In genomic region chr10:119669331-119669730, GRCh38 we compare ENCODE assay signal across 20 cellular contexts. TPM values are rescaled to one million over a fixed set of nuclear protein-coding genes. Genes with fewer than 3 reads are reported as not detected.
DNase-seq lines count a peak whose midpoint lies in the region; ATAC-seq, FAIRE-seq and TF ChIP-seq lines count a peak whose summit lies in the region.
"Had no signal": no experiment of that assay in that cellular context is flagged by ENCODE, and none has a peak within 500 bp of the region (broad histone marks: within the 10 kb centered on the region; RNA-seq: fewer than 3 reads in every experiment).

No MANE protein-coding gene starts in this region.

- H3K36me3 ChIP-seq in RWPE2 (ENCODE audit: low read depth), result peaks cover 58% of the 10 kb centered on the region
- peaks cover 34 to 51% of the 10 kb centered on the region in 2 experiments for H3K36me3 ChIP-seq in keratinocyte (ENCODE audit: control insufficient read depth in 2 of 2, extremely low read depth in 1 of 2, insufficient read depth in 2 of 2, low read length in 2 of 2)
- H3K36me3 ChIP-seq in subcutaneous abdominal adipose tissue (ENCODE audit: control insufficient read depth in 5 of 5, insufficient read depth in 5 of 5, low read length in 5 of 5), result peaks cover 8 to 55% (median 47%) of the 10 kb centered on the region in 5 donors
- H3K36me3 ChIP-seq in CD4-positive, alpha-beta memory T cell (ENCODE audit: insufficient read depth, low read length), result peaks cover 42% of the 10 kb centered on the region

- H3K9ac ChIP-seq in keratinocyte (ENCODE audit: control insufficient read depth, extremely low read depth, insufficient read depth, low read length) (peak overlapping the region; percentile 48), subcutaneous abdominal adipose tissue (ENCODE audit: low read length in 5 of 5) (peak overlapping the region in 1 of 5 donors; percentile 4)

- H3K36me3 Mint-ChIP-seq in activated naive CD4-positive, alpha-beta T cell treated with anti-CD3 and anti-CD28 coated beads, Interleukin-2, amount 50 U/mL, for 72 hours, result peaks cover 9 to 12% of the 10 kb centered on the region in 2 donors
- peaks cover 32 to 53% of the 10 kb centered on the region in 2 donors for H3K36me3 Mint-ChIP-seq in CD4-positive, alpha-beta memory T cell

- H3K27ac Mint-ChIP-seq in activated naive CD4-positive, alpha-beta T cell treated with anti-CD3 and anti-CD28 coated beads, Interleukin-2, amount 50 U/mL, for 72 hours, result peak overlapping the region; percentile 65 to 82
- peak overlapping the region in 3 of 7 donors; percentile 19 to 86 (median 56) for H3K27ac Mint-ChIP-seq in CD4-positive, alpha-beta memory T cell
- H3K27ac Mint-ChIP-seq: activated CD4-positive, alpha-beta T cell treated with anti-CD3 and anti-CD28 coated beads, Interleukin-2, amount 10 ng/mL, durations not matched to agents 7 days and 5 days had no signal

- no peak for ATAC-seq in activated naive CD4-positive, alpha-beta T cell treated with anti-CD3 and anti-CD28 coated beads, Interleukin-2, amount 50 U/mL, for 72 hours
- no peak for ATAC-seq in RWPE2 (ENCODE audit: low read depth)

- intact Hi-C loops in CD4-positive, alpha-beta memory T cell (cut with micrococcal nuclease), result no loop called here

- CTCF ChIA-PET in CD4-positive, alpha-beta memory T cell (lab: Charles Lee; ENCODE audit: partially characterized antibody), result interaction anchor here (1.9 kb wide), 2 partner anchors 14 to 18 kb away, joined by 5 to 7 read pairs; no protein-coding TSS in a partner anchor

- peaks cover 5% of the 10 kb centered on the region for H4K20me1 ChIP-seq in keratinocyte (ENCODE audit: control insufficient read depth, extremely low read depth, insufficient read depth, low read length)

- no peaks in the 10 kb centered on the region for H3K9me3 Mint-ChIP-seq in activated naive CD4-positive, alpha-beta T cell treated with anti-CD3 and anti-CD28 coated beads, Interleukin-2, amount 50 U/mL, for 72 hours
- no peaks in the 10 kb centered on the region for H3K9me3 Mint-ChIP-seq in CD4-positive, alpha-beta memory T cell
- H3K9me3 Mint-ChIP-seq: activated CD4-positive, alpha-beta T cell treated with anti-CD3 and anti-CD28 coated beads, Interleukin-2, amount 10 ng/mL, durations not matched to agents 7 days and 5 days; T-helper 1 cell treated with Interleukin-12 subunit alpha and Interleukin-12 subunit beta and Interleukin-4 antibody, amounts not matched to agents 30 μg/mL and 1 μg/mL, for 36 hours had no signal

- dilution Hi-C loops in keratinocyte (cut with MboI; ENCODE audit: extremely low pct_ligation_motif_present, low sequenced_read_pairs), result no loop called here

- peaks cover 8% of the 10 kb centered on the region for H3K9me1 ChIP-seq in keratinocyte (ENCODE audit: control insufficient read depth, extremely low read depth, insufficient read depth, low read length)

- peak overlapping the region; percentile 52 for H3K4me2 ChIP-seq in keratinocyte (ENCODE audit: control insufficient read depth, extremely low read depth, insufficient read depth, low read depth, low read length)

- no peak for FAIRE-seq in keratinocyte (lab: Jason Lieb, UNC)
- FAIRE-seq: A204.1, D721Med had no signal

- H3K27ac ChIP-seq in RWPE2 (ENCODE audit: poor library complexity, severe bottlenecking) (peak overlapping the region; percentile 100), keratinocyte (ENCODE audit: control insufficient read depth, insufficient read depth, low read length) (peak overlapping the region; percentile 50), subcutaneous abdominal adipose tissue (ENCODE audit: low read depth, low read length) (peak overlapping the region; percentile 83)
- no peak overlapping the region for H3K27ac ChIP-seq in CD4-positive, alpha-beta memory T cell (ENCODE audit: low read depth, low read length)
- H3K27ac ChIP-seq: vagina had no signal

- POLR2A ChIA-PET in CD4-positive, alpha-beta memory T cell (lab: Charles Lee; ENCODE audit: partially characterized antibody), result no interaction called here

- H3K27me3 ChIP-seq in RWPE2 (ENCODE audit: insufficient read depth, poor library complexity, severe bottlenecking) (no peaks in the 10 kb centered on the region), keratinocyte (ENCODE audit: control insufficient read depth, extremely low read depth, insufficient read depth, low read length) (no peaks in the 10 kb centered on the region), subcutaneous abdominal adipose tissue (ENCODE audit: control insufficient read depth in 5 of 5, insufficient read depth in 4 of 5, low read length in 5 of 5) (no peaks in the 10 kb centered on the region)
- no peaks in the 10 kb centered on the region for H3K27me3 ChIP-seq in CD4-positive, alpha-beta memory T cell (ENCODE audit: insufficient read depth, low read length)
- H3K27me3 ChIP-seq: adrenal gland, BE2C, vagina had no signal

- H3K4me3 Mint-ChIP-seq in CD4-positive, alpha-beta memory T cell, result no peak overlapping the region
- H3K4me3 Mint-ChIP-seq: activated CD4-positive, alpha-beta T cell treated with anti-CD3 and anti-CD28 coated beads, Interleukin-2, amount 10 ng/mL, durations not matched to agents 7 days and 5 days; T-helper 1 cell treated with Interleukin-12 subunit alpha and Interleukin-12 subunit beta and Interleukin-4 antibody, amounts not matched to agents 30 μg/mL and 1 μg/mL, for 36 hours had no signal

- DNase-seq in activated naive CD4-positive, alpha-beta T cell treated with anti-CD3 and anti-CD28 coated beads, Interleukin-2, amount 50 U/mL, for 72 hours (ENCODE audit: low spot score in 2 of 2), result no peak
- DNase-seq in activated naive CD4-positive, alpha-beta T cell treated with Interleukin-2 at 50 U/mL for 16 hours, result no peak
- DNase-seq in RWPE2 (ENCODE audit: low spot score) (no peak), keratinocyte (ENCODE audit: low read depth, low spot score) (no peak), SW 1271 (lab: John Stamatoyannopoulos, UW) (no peak), GM20000 (ENCODE audit: low spot score) (no peak)
- no peak for DNase-seq in CD4-positive, alpha-beta memory T cell
- DNase-seq: activated CD4-positive, alpha-beta T cell treated with anti-CD3 and anti-CD28 coated beads, Interleukin-2, amount 10 ng/mL, durations not matched to agents 7 days and 5 days; adrenal gland; BE2C; foreskin melanocyte; midbrain; NCI-H1105; SHP77; stimulated activated CD8-positive, alpha-beta memory T cell treated with anti-CD3 and anti-CD28 coated beads, Interleukin-4, amount 100 ng/mL, for 48 hours had no signal

- no peaks in the 10 kb centered on the region for H3K27me3 Mint-ChIP-seq in CD4-positive, alpha-beta memory T cell
- H3K27me3 Mint-ChIP-seq: activated CD4-positive, alpha-beta T cell treated with anti-CD3 and anti-CD28 coated beads, Interleukin-2, amount 10 ng/mL, durations not matched to agents 7 days and 5 days had no signal

- peaks cover 67% of the 10 kb centered on the region for H3K4me1 ChIP-seq in RWPE2 (ENCODE audit: insufficient read depth, poor library complexity, severe bottlenecking)
- H3K4me1 ChIP-seq in keratinocyte (ENCODE audit: control insufficient read depth, extremely low read depth, insufficient read depth, low read length), result peaks cover 72% of the 10 kb centered on the region
- H3K4me1 ChIP-seq in subcutaneous abdominal adipose tissue (ENCODE audit: control insufficient read depth in 5 of 5, insufficient read depth in 5 of 5, low read length in 5 of 5), result peaks cover 19 to 51% (median 48%) of the 10 kb centered on the region in 5 donors
- H3K4me1 ChIP-seq in CD4-positive, alpha-beta memory T cell (ENCODE audit: insufficient read depth, low read length), result peaks cover 15% of the 10 kb centered on the region

- no peak for TF ChIP-seq CTCF in RWPE2 (IDR thresholded peaks at IDR 0.05; ENCODE audit: poor library complexity, severe bottlenecking)
- TF ChIP-seq CTCF in keratinocyte (optimal IDR thresholded peaks at IDR 0.05 in 1 of 3, IDR thresholded peaks at IDR 0.05 in 1 of 3, conservative IDR thresholded peaks at IDR 0.05 in 1 of 3; ENCODE audit: extremely low read depth in 1 of 3, insufficient read depth in 2 of 3, low read length in 3 of 3), result no peak
- no peak for TF ChIP-seq CTCF in GM20000 (IDR thresholded peaks at IDR 0.05; ENCODE audit: extremely low read depth, missing control alignments)

- H3K4me3 ChIP-seq in RWPE2 (ENCODE audit: severe bottlenecking), result no peak overlapping the region
- peak overlapping the region in 1 of 3 experiments; percentile 7 for H3K4me3 ChIP-seq in keratinocyte (ENCODE audit: control insufficient read depth in 2 of 3, extremely low read depth in 1 of 3, insufficient read depth in 2 of 3, low read depth in 1 of 3, low read length in 3 of 3)
- no peak overlapping the region for H3K4me3 ChIP-seq in subcutaneous abdominal adipose tissue (ENCODE audit: low read depth in 1 of 5, low read length in 5 of 5)
- no peak overlapping the region for H3K4me3 ChIP-seq in CD4-positive, alpha-beta memory T cell (ENCODE audit: low read length in 2 of 2)
- H3K4me3 ChIP-seq: adrenal gland, vagina had no signal

- peaks cover 16 to 54% (median 22%) of the 10 kb centered on the region in 4 donors for H3K4me1 Mint-ChIP-seq in CD4-positive, alpha-beta memory T cell

- no peak overlapping the region for H2AFZ ChIP-seq in keratinocyte (ENCODE audit: control insufficient read depth, low read length)

- H3K79me2 ChIP-seq in keratinocyte (ENCODE audit: control insufficient read depth, insufficient read depth, low read length), result peaks cover 80% of the 10 kb centered on the region

- H3K9me3 ChIP-seq in RWPE2 (ENCODE audit: severe bottlenecking) (no peaks in the 10 kb centered on the region), keratinocyte (ENCODE audit: control insufficient read depth, low read depth, low read length) (no peaks in the 10 kb centered on the region), subcutaneous abdominal adipose tissue (ENCODE audit: control insufficient read depth in 5 of 5, low read length in 5 of 5) (no peaks in the 10 kb centered on the region)
- H3K9me3 ChIP-seq in CD4-positive, alpha-beta memory T cell (ENCODE audit: control insufficient read depth in 1 of 2, low read length in 2 of 2), result no peaks in the 10 kb centered on the region
- H3K9me3 ChIP-seq: adrenal gland, BE2C, vagina had no signal

RNA-seq across cellular contexts. Expression of gene BAG3, which starts 18.2 kb away (rescaled TPM):
- total RNA-seq in activated naive CD4-positive, alpha-beta T cell treated with anti-CD3 and anti-CD28 coated beads, Interleukin-2, amount 50 U/mL, for 72 hours, result 10 to 100 TPM; 25.5 to 31.9 TPM
- polyA plus RNA-seq in keratinocyte, result 15.2 to 84.7 TPM (median 26.2 TPM) in 3 replicates
- 419 TPM for polyA plus RNA-seq in keratinocyte (2011; ENCODE audit: low read depth)
- polyA plus RNA-seq in keratinocyte (2011; cell fraction: cytosol; rRNA removed), result 51.0 and 71.3 TPM in 2 replicates
- 98.1 and 123 TPM in 2 replicates for polyA plus RNA-seq in keratinocyte (2011; cell fraction: nucleus; rRNA removed)
- 152 and 176 TPM in 2 replicates for polyA plus RNA-seq in keratinocyte (2012; ENCODE audit: low replicate concordance)
- polyA minus RNA-seq in keratinocyte, result 14.0 to 96.2 TPM (median 28.4 TPM) in 3 replicates
- polyA minus RNA-seq in keratinocyte (2011; cell fraction: cytosol; rRNA and poly(A)+ RNA removed), result 65.0 TPM
- 43.2 and 64.7 TPM in 2 replicates for polyA minus RNA-seq in keratinocyte (2011; cell fraction: nucleus; rRNA and poly(A)+ RNA removed)
- total RNA-seq in CD4-positive, alpha-beta memory T cell, result 10 to 100 TPM; 20.8 to 21.6 TPM
- polyA plus RNA-seq in CD4-positive, alpha-beta memory T cell, result 10 to 100 TPM in 1 of 2 donors, 1 to 10 TPM in 1; 8.5 to 27.3 TPM

RNA-seq across cellular contexts. Expression of gene INPP5F, which starts 56.5 kb away (rescaled TPM):
- total RNA-seq in activated naive CD4-positive, alpha-beta T cell treated with anti-CD3 and anti-CD28 coated beads, Interleukin-2, amount 50 U/mL, for 72 hours, result 10 to 100 TPM; 23.0 to 27.3 TPM
- polyA plus RNA-seq in keratinocyte, result 12.1 to 21.1 TPM (median 20.2 TPM) in 3 replicates
- 8.3 TPM for polyA plus RNA-seq in keratinocyte (2011; ENCODE audit: low read depth)
- 11.9 and 17.5 TPM in 2 replicates for polyA plus RNA-seq in keratinocyte (2011; cell fraction: cytosol; rRNA removed)
- polyA plus RNA-seq in keratinocyte (2011; cell fraction: nucleus; rRNA removed), result 21.4 and 25.6 TPM in 2 replicates
- 7.6 and 19.0 TPM in 2 replicates for polyA plus RNA-seq in keratinocyte (2012; ENCODE audit: low replicate concordance)
- 7.1 to 19.7 TPM (median 8.4 TPM) in 3 replicates for polyA minus RNA-seq in keratinocyte
- 10.6 TPM for polyA minus RNA-seq in keratinocyte (2011; cell fraction: cytosol; rRNA and poly(A)+ RNA removed)
- 15.1 and 37.9 TPM in 2 replicates for polyA minus RNA-seq in keratinocyte (2011; cell fraction: nucleus; rRNA and poly(A)+ RNA removed)
- total RNA-seq in CD4-positive, alpha-beta memory T cell, result 10 to 100 TPM; 10.6 to 10.9 TPM
- 1 to 10 TPM; 3.6 to 5.5 TPM for polyA plus RNA-seq in CD4-positive, alpha-beta memory T cell
